ENCODE assay signal across 10 cellular contexts in genomic region chr9:10366171-10366779, GRCh38.
DNase-seq lines count a peak whose midpoint lies in the region; ATAC-seq, FAIRE-seq and TF ChIP-seq lines count a peak whose summit lies in the region.
"Had no signal": no experiment of that assay in that cellular context is flagged by ENCODE, and none has a peak within 500 bp of the region (broad histone marks: within the 10 kb centered on the region; RNA-seq: fewer than 3 reads in every experiment).

No MANE protein-coding gene starts in this region.

- H3K9me3 ChIP-seq in cardiac muscle cell (ENCODE audit: low read depth) (no peaks in the 10 kb centered on the region), adipocyte (ENCODE audit: control insufficient read depth, low read length) (no peaks in the 10 kb centered on the region), keratinocyte (ENCODE audit: control insufficient read depth, low read depth, low read length) (no peaks in the 10 kb centered on the region)
- no peaks in the 10 kb centered on the region for H3K9me3 ChIP-seq in CD8-positive, alpha-beta T cell (ENCODE audit: low read length)

- no peaks in the 10 kb centered on the region for H3K79me2 ChIP-seq in keratinocyte (ENCODE audit: control insufficient read depth, insufficient read depth, low read length)

- H3K4me3 ChIP-seq in cardiac muscle cell = no peak overlapping the region
- H3K4me3 ChIP-seq in adipocyte (ENCODE audit: low read length) = no peak overlapping the region
- H3K4me3 ChIP-seq in keratinocyte (ENCODE audit: control insufficient read depth in 2 of 3, extremely low read depth in 1 of 3, insufficient read depth in 2 of 3, low read depth in 1 of 3, low read length in 3 of 3) = no peak overlapping the region
- no peak overlapping the region for H3K4me3 ChIP-seq in CD8-positive, alpha-beta T cell (ENCODE audit: low read depth, low read length)

- peak; percentile 40 to 63 for DNase-seq in cardiac muscle cell (ENCODE audit: low read depth in 1 of 2, low spot score in 1 of 2)
- DNase-seq in Right ventricle myocardium inferior (ENCODE audit: missing footprints) = no peak
- DNase-seq in NCI-H146 treated with DMSO at 0.1 percent for 48 hours (lab: John Stamatoyannopoulos, UW; ENCODE audit: unreplicated experiment) = peak; percentile 70
- DNase-seq in adipocyte (ENCODE audit: low read depth) = peak; percentile 48
- peak; percentile 5 for DNase-seq in keratinocyte (ENCODE audit: low read depth, low spot score)
- DNase-seq in CD8-positive, alpha-beta T cell = no peak
- no peak for DNase-seq in omental fat pad (ENCODE audit: low spot score)

- CTCF ChIA-PET in CD8-positive, alpha-beta T cell (lab: Charles Lee) = no interaction called here

- H3K4me1 ChIP-seq in cardiac muscle cell (ENCODE audit: low read depth) = no peaks in the 10 kb centered on the region
- H3K4me1 ChIP-seq in adipocyte (ENCODE audit: control insufficient read depth, insufficient read depth, low read length) = no peaks in the 10 kb centered on the region
- H3K4me1 ChIP-seq in keratinocyte (ENCODE audit: control insufficient read depth, extremely low read depth, insufficient read depth, low read length) = no peaks in the 10 kb centered on the region
- H3K4me1 ChIP-seq in CD8-positive, alpha-beta T cell (ENCODE audit: insufficient read depth, low read length) = no peaks in the 10 kb centered on the region

- H3K36me3 ChIP-seq in cardiac muscle cell = no peaks in the 10 kb centered on the region
- no peaks in the 10 kb centered on the region for H3K36me3 ChIP-seq in adipocyte (ENCODE audit: control insufficient read depth, insufficient read depth, low read length, severe bottlenecking)
- no peaks in the 10 kb centered on the region for H3K36me3 ChIP-seq in keratinocyte (ENCODE audit: control insufficient read depth in 2 of 2, extremely low read depth in 1 of 2, insufficient read depth in 2 of 2, low read length in 2 of 2)
- H3K36me3 ChIP-seq in CD8-positive, alpha-beta T cell (ENCODE audit: insufficient read depth, low read length) = no peaks in the 10 kb centered on the region

- no peaks in the 10 kb centered on the region for H4K20me1 ChIP-seq in keratinocyte (ENCODE audit: control insufficient read depth, extremely low read depth, insufficient read depth, low read length)

- H3K27ac Mint-ChIP-seq in CD8-positive, alpha-beta T cell = no peak overlapping the region
- H3K27ac Mint-ChIP-seq: stimulated activated naive CD8-positive, alpha-beta T cell treated with anti-CD3 and anti-CD28 coated beads, Interleukin-15, Interleukin-2, amounts not matched to agents 100 ng/mL and 50 ng/mL, for 24 hours had no signal

- H3K36me3 Mint-ChIP-seq in CD8-positive, alpha-beta T cell = no peaks in the 10 kb centered on the region

- FAIRE-seq in keratinocyte (lab: Jason Lieb, UNC) = peak; percentile 76
- FAIRE-seq: colon had no signal

- H3K27ac ChIP-seq in cardiac muscle cell (no peak overlapping the region), keratinocyte (ENCODE audit: control insufficient read depth, insufficient read depth, low read length) (no peak overlapping the region)
- H3K27ac ChIP-seq in CD8-positive, alpha-beta T cell (ENCODE audit: low read depth, low read length) = no peak overlapping the region

- no peak for ATAC-seq in Right ventricle myocardium inferior
- peak; percentile 84 for ATAC-seq in HG02798 (IDR thresholded peaks at IDR 0.05; ENCODE audit: poor library complexity, unreplicated experiment)
- ATAC-seq in CD8-positive, alpha-beta T cell = no peak
- no peak for ATAC-seq in omental fat pad (ENCODE audit: low FRiP score)

- H3K4me2 ChIP-seq in keratinocyte (ENCODE audit: control insufficient read depth, extremely low read depth, insufficient read depth, low read depth, low read length) = no peak overlapping the region

- H2AFZ ChIP-seq in keratinocyte (ENCODE audit: control insufficient read depth, low read length) = no peak overlapping the region

- H3K4me3 Mint-ChIP-seq in CD8-positive, alpha-beta T cell = no peak overlapping the region
- H3K4me3 Mint-ChIP-seq: stimulated activated naive CD8-positive, alpha-beta T cell treated with anti-CD3 and anti-CD28 coated beads, Interleukin-15, Interleukin-2, amounts not matched to agents 100 ng/mL and 50 ng/mL, for 24 hours had no signal

- H3K9ac ChIP-seq in adipocyte (ENCODE audit: low read length) = no peak overlapping the region
- H3K9ac ChIP-seq in keratinocyte (ENCODE audit: control insufficient read depth, extremely low read depth, insufficient read depth, low read length) = no peak overlapping the region

- no peaks in the 10 kb centered on the region for H3K27me3 Mint-ChIP-seq in CD8-positive, alpha-beta T cell (ENCODE audit: low read depth)
- H3K27me3 Mint-ChIP-seq: stimulated activated naive CD8-positive, alpha-beta T cell treated with anti-CD3 and anti-CD28 coated beads, Interleukin-15, Interleukin-2, amounts not matched to agents 100 ng/mL and 50 ng/mL, for 24 hours had no signal

- TF ChIP-seq CTCF in cardiac muscle cell (IDR thresholded peaks at IDR 0.05; ENCODE audit: low read depth, low read length) = peak; percentile 56
- TF ChIP-seq CTCF in keratinocyte (optimal IDR thresholded peaks at IDR 0.05 in 1 of 3, IDR thresholded peaks at IDR 0.05 in 1 of 3, conservative IDR thresholded peaks at IDR 0.05 in 1 of 3; ENCODE audit: extremely low read depth in 1 of 3, insufficient read depth in 2 of 3, low read length in 3 of 3) = peak; percentile 56 to 79 (median 68)
- no peak for TF ChIP-seq CTCF in CD8-positive, alpha-beta T cell (IDR thresholded peaks at IDR 0.05)
- no peak for TF ChIP-seq CTCF in omental fat pad (IDR thresholded peaks at IDR 0.05)

- H3K27me3 ChIP-seq in cardiac muscle cell (no peaks in the 10 kb centered on the region), adipocyte (replicated peaks; ENCODE audit: control insufficient read depth, insufficient read depth, low read length) (no peaks in the 10 kb centered on the region), keratinocyte (ENCODE audit: control insufficient read depth, extremely low read depth, insufficient read depth, low read length) (no peaks in the 10 kb centered on the region)
- H3K27me3 ChIP-seq in CD8-positive, alpha-beta T cell (ENCODE audit: insufficient read depth, low read length) = no peaks in the 10 kb centered on the region

- peaks cover 4% of the 10 kb centered on the region for H3K9me3 Mint-ChIP-seq in CD8-positive, alpha-beta T cell
- H3K9me3 Mint-ChIP-seq: stimulated activated naive CD8-positive, alpha-beta T cell treated with anti-CD3 and anti-CD28 coated beads, Interleukin-15, Interleukin-2, amounts not matched to agents 100 ng/mL and 50 ng/mL, for 24 hours had no signal

- POLR2A ChIA-PET in CD8-positive, alpha-beta T cell (lab: Charles Lee) = no interaction called here

- no peaks in the 10 kb centered on the region for H3K9me1 ChIP-seq in keratinocyte (ENCODE audit: control insufficient read depth, extremely low read depth, insufficient read depth, low read length)

- intact Hi-C loops in Right ventricle myocardium inferior (cut with DNase I) = no loop called here
- intact Hi-C loops in CD8-positive, alpha-beta T cell (cut with DNase I, micrococcal nuclease) = no loop called here

- dilution Hi-C loops in keratinocyte (cut with MboI; ENCODE audit: extremely low pct_ligation_motif_present, low sequenced_read_pairs) = no loop called here

- no peaks in the 10 kb centered on the region for H3K4me1 Mint-ChIP-seq in CD8-positive, alpha-beta T cell (ENCODE audit: low read depth)

Comparison
In these comparisons a context has a peak if more than half of its experiments do, and no peak if none do; other contexts are left out.
1. DNase-seq: peak in cardiac muscle cell (2 of 2), NCI-H146 treated with DMSO at 0.1 percent for 48 hours (single experiment), adipocyte (single experiment) and keratinocyte (single experiment); none in Right ventricle myocardium inferior (single experiment), CD8-positive, alpha-beta T cell (0 of 7) and omental fat pad (single experiment).
2. CTCF ChIP-seq: peak in cardiac muscle cell (single experiment) and keratinocyte (3 of 3); none in CD8-positive, alpha-beta T cell (single experiment) and omental fat pad (0 of 3).